11 cellular contexts compared by ENCODE assay signal in the genomic region with DNA sequence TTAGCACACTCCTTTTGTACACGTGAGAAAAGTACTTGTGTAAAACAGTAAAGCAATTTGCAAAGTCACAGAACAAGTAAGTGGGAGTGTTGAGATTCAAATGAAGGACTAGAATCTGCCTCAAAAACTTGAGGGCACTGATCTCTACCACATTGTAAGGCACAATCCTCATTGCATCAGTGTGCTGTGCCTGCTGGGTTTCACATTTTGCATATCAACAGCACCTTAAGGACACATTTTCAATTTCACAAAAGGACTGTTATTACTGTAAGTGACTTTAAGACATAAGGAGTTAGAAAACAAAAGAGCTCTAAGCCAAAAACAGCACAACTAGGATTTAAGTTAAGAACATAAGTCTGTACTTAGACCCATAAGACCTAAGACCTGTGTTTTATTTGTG. TPM values are rescaled to one million over a fixed set of nuclear protein-coding genes. Genes with fewer than 3 reads are reported as not detected.
"Had no signal": no experiment of that assay in that cellular context is flagged by ENCODE, and none has a peak within 500 bp of the region (broad histone marks: within the 10 kb centered on the region; RNA-seq: fewer than 3 reads in every experiment).

No MANE protein-coding gene starts in this region.

- H3K4me3 Mint-ChIP-seq: activated CD4-positive, alpha-beta T cell treated with anti-CD3 and anti-CD28 coated beads, Interleukin-2, amount 10 ng/mL, durations not matched to agents 7 days and 5 days; activated naive CD8-positive, alpha-beta T cell had no signal

- H3K27me3 Mint-ChIP-seq: activated CD4-positive, alpha-beta T cell treated with anti-CD3 and anti-CD28 coated beads, Interleukin-2, amount 10 ng/mL, durations not matched to agents 7 days and 5 days; activated naive CD8-positive, alpha-beta T cell had no signal

- H3K27ac Mint-ChIP-seq: activated CD4-positive, alpha-beta T cell treated with anti-CD3 and anti-CD28 coated beads, Interleukin-2, amount 10 ng/mL, durations not matched to agents 7 days and 5 days; activated naive CD8-positive, alpha-beta T cell had no signal

- DNase-seq: activated CD4-positive, alpha-beta T cell treated with anti-CD3 and anti-CD28 coated beads, Interleukin-2, amount 10 ng/mL, durations not matched to agents 7 days and 5 days; activated CD4-positive, CD25-positive, alpha-beta regulatory T cell; activated gamma-delta T cell; dermis blood vessel endothelial cell; hypothalamus; kidney glomerular epithelial cell; stimulated activated CD4-positive, alpha-beta T cell treated with anti-CD3 and anti-CD28 coated beads, Interleukin-12 subunit alpha, Interleukin-12 subunit beta, amount 100 ng/mL, for 4 hours; stimulated activated CD4-positive, alpha-beta T cell treated with anti-CD3 and anti-CD28 coated beads, Interleukin-2, amount 100 ng/mL, for 48 hours; stomach had no signal

- H3K9me3 ChIP-seq: stomach had no signal

- H3K9me3 Mint-ChIP-seq: activated CD4-positive, alpha-beta T cell treated with anti-CD3 and anti-CD28 coated beads, Interleukin-2, amount 10 ng/mL, durations not matched to agents 7 days and 5 days had no signal

- H3K27ac ChIP-seq: stomach had no signal

- H3K4me3 ChIP-seq: stomach had no signal

- H3K27me3 ChIP-seq: stomach had no signal

RNA-seq across cellular contexts. Expression of a gene that starts 44.7 kb away (rescaled TPM):
- total RNA-seq: dermis blood vessel endothelial cell, osteocyte had no signal
